In genomic region chr12:116426391-116427136, GRCh38 we compare ENCODE assay signal across 9 cellular contexts.
DNase-seq lines count a peak whose midpoint lies in the region; ATAC-seq and TF ChIP-seq lines count a peak whose summit lies in the region.
"Had no signal": no experiment of that assay in that cellular context is flagged by ENCODE, and none has a peak within 500 bp of the region (broad histone marks: within the 10 kb centered on the region; RNA-seq: fewer than 3 reads in every experiment).

No MANE protein-coding gene starts in this region.

- WGBS in transverse colon (ENCODE audit: low coverage in 1 of 2), 2 donors: 81 to 82% methylated on average over 2 to 13 of the region's 13 CpGs

- no peaks in the 10 kb centered on the region for H3K36me3 ChIP-seq in transverse colon

- H3K9me3 ChIP-seq in transverse colon: no peaks in the 10 kb centered on the region

- TF ChIP-seq CTCF in HFFc6 (IDR thresholded peaks at IDR 0.05): peak; percentile 77
- TF ChIP-seq CTCF in MCF 10A (IDR thresholded peaks at IDR 0.05; ENCODE audit: unreplicated experiment): no peak
- no peak for TF ChIP-seq CTCF in transverse colon (IDR thresholded peaks at IDR 0.05)

- peaks cover 4% of the 10 kb centered on the region; the same call in 1 of the 2 replicates for H3K9me3 Mint-ChIP-seq in HFFc6
- no peaks in the 10 kb centered on the region for H3K9me3 Mint-ChIP-seq in MCF 10A (ENCODE audit: unreplicated experiment)

- no peak for TF ChIP-seq EP300 in transverse colon (IDR thresholded peaks at IDR 0.05; ENCODE audit: low read depth)

- H3K36me3 Mint-ChIP-seq in HFFc6 (ENCODE audit: low read depth): peaks cover 7% of the 10 kb centered on the region; the same call in 1 of the 2 replicates
- no peaks in the 10 kb centered on the region for H3K36me3 Mint-ChIP-seq in MCF 10A (ENCODE audit: insufficient read depth, unreplicated experiment)

- POLR2A ChIA-PET in MCF 10A (lab: Yijun Ruan, JAX): no interaction called here

- H3K4me1 ChIP-seq in transverse colon: no peaks in the 10 kb centered on the region

- CTCF ChIA-PET in MCF 10A (lab: Yijun Ruan, JAX): interaction anchor here (1.3 kb wide), 1 partner anchor 89 kb away, joined by 3 read pairs; no protein-coding TSS in a partner anchor

- peak; percentile 99 for DNase-seq in HFFc6
- DNase-seq in MCF 10A (ENCODE audit: unreplicated experiment): peak; percentile 88
- peak; percentile 100 for DNase-seq in islet precursor cell
- DNase-seq in transverse colon: peak; percentile 27
- DNase-seq in medulla oblongata (ENCODE audit: extremely low spot score): no peak
- no peak for DNase-seq in stimulated activated naive CD4-positive, alpha-beta T cell (lab: John Stamatoyannopoulos, UW)
- DNase-seq: activated gamma-delta T cell had no signal

- no peaks in the 10 kb centered on the region for H3K27me3 ChIP-seq in transverse colon

- in situ Hi-C loops in transverse colon (cut with MboI; ENCODE audit: low pct_ligation_motif_present in 1 of 4, low pct_unique_long_range_greater_than_20kb in 1 of 4, low sequenced_read_pairs in 3 of 4): no loop called here

- intact Hi-C loops in MCF 10A (cut with micrococcal nuclease) (loop anchor here (5.0 kb wide), 1 partner anchor 149 kb away; the partner anchor contains the start of gene MED13L), transverse colon (cut with DNase I; ENCODE audit: low total_unique reads) (no loop called here)

- H3K4me3 Mint-ChIP-seq in HFFc6 (peak overlapping the region; percentile 70), MCF 10A (ENCODE audit: unreplicated experiment) (no peak overlapping the region)

- no peaks in the 10 kb centered on the region; the same call in 1 of the 2 replicates for H3K27me3 Mint-ChIP-seq in HFFc6 (ENCODE audit: insufficient read depth)
- no peaks in the 10 kb centered on the region for H3K27me3 Mint-ChIP-seq in MCF 10A (ENCODE audit: insufficient read depth, unreplicated experiment)

- H3K27ac Mint-ChIP-seq in HFFc6 (peak overlapping the region; percentile 87), MCF 10A (ENCODE audit: low read depth, unreplicated experiment) (no peak overlapping the region)

- peak overlapping the region in 1 of 4 donors; percentile 30 for H3K27ac ChIP-seq in transverse colon

- ATAC-seq in GM21786 (IDR thresholded peaks at IDR 0.05; ENCODE audit: unreplicated experiment) (no peak), HG03342 (IDR thresholded peaks at IDR 0.05; ENCODE audit: unreplicated experiment) (no peak)

- no peak overlapping the region for H3K4me3 ChIP-seq in transverse colon

- peaks cover 42% of the 10 kb centered on the region for H3K4me1 Mint-ChIP-seq in HFFc6 (ENCODE audit: low read depth)
- H3K4me1 Mint-ChIP-seq in MCF 10A (ENCODE audit: insufficient read depth, unreplicated experiment): peaks cover 9% of the 10 kb centered on the region

- no TSS peak for BruUV-seq in MCF 10A (replicated peaks; lab: Mats Ljungman, UMichigan)

- no peak for TF ChIP-seq POLR2A in transverse colon (IDR thresholded peaks at IDR 0.05)

Comparison
In these comparisons a context has a peak if more than half of its experiments do, and no peak if none do; other contexts are left out.
1. DNase-seq: peak in HFFc6 (single experiment), MCF 10A (single experiment), islet precursor cell (single experiment) and transverse colon (single experiment); none in medulla oblongata (single experiment) and stimulated activated naive CD4-positive, alpha-beta T cell (0 of 6).